ENCODE assay signal across 17 cellular contexts in genomic region chr11:76825726-76826396, GRCh38. TPM values are rescaled to one million over a fixed set of nuclear protein-coding genes. Genes with fewer than 3 reads are reported as not detected.
DNase-seq lines count a peak whose midpoint lies in the region; ATAC-seq, FAIRE-seq and TF ChIP-seq lines count a peak whose summit lies in the region.
"Had no signal": no experiment of that assay in that cellular context is flagged by ENCODE, and none has a peak within 500 bp of the region (broad histone marks: within the 10 kb centered on the region; RNA-seq: fewer than 3 reads in every experiment).

No MANE protein-coding gene starts in this region.

- H2BK12ac ChIP-seq in trophoblast cell (ENCODE audit: low read length): no peak overlapping the region

- no peak overlapping the region for H3K18ac ChIP-seq in trophoblast cell (ENCODE audit: low read length)

- TF ChIP-seq POLR2A in GM12878 (IDR thresholded peaks at IDR 0.05; ENCODE audit: low read depth, low read length) (no peak), stomach (IDR thresholded peaks at IDR 0.05) (no peak), gastroesophageal sphincter (IDR thresholded peaks at IDR 0.05) (no peak)

- POLR2A ChIA-PET in CD8-positive, alpha-beta memory T cell (lab: Charles Lee): no interaction called here
- POLR2A ChIA-PET in GM12878 (lab: Charles Lee): no interaction called here

- H3K14ac ChIP-seq in trophoblast cell (ENCODE audit: low read length): peak overlapping the region; percentile 55

- 0% methylated on average over 1 of the region's 1 CpG for WGBS in GM12878 (ENCODE audit: insufficient coverage, insufficient replicate concordance, low lambda C conversion rate, missing lambda C conversion rate)
- no CpG with 5 or more reads among the region's 1 CpG for WGBS in trophoblast cell (ENCODE audit: extremely low coverage, insufficient coverage, insufficient read length)
- WGBS in stomach, 5 donors: 71 to 97% (median 90%) methylated on average over 1 of the region's 1 CpG
- 83 to 100% methylated on average over 1 of the region's 1 CpG for WGBS in gastroesophageal sphincter (ENCODE audit: low coverage in 1 of 2), 2 donors

- RAD21 ChIA-PET in GM12878 (lab: Charles Lee; ENCODE audit: unreplicated experiment): no interaction called here

- H3K4me3 ChIP-seq in CD8-positive, alpha-beta memory T cell (ENCODE audit: low read length): no peak overlapping the region
- H3K4me3 ChIP-seq in GM12878: no peak overlapping the region
- no peak overlapping the region for H3K4me3 ChIP-seq in trophoblast cell (ENCODE audit: low read depth, low read length)
- no peak overlapping the region for H3K4me3 ChIP-seq in stomach
- no peak overlapping the region for H3K4me3 ChIP-seq in gastroesophageal sphincter

- in situ Hi-C loops in GM12878 (cut with MboI): no loop called here

- TF ChIP-seq EP300 in GM12878 (IDR thresholded peaks at IDR 0.05; ENCODE audit: borderline replicate concordance in 1 of 2, control insufficient read depth in 1 of 2, low read depth in 2 of 2, low read length in 2 of 2): no peak
- no peak for TF ChIP-seq EP300 in stomach (IDR thresholded peaks at IDR 0.05)
- TF ChIP-seq EP300 in gastroesophageal sphincter (IDR thresholded peaks at IDR 0.05): no peak

- H3K4me3 Mint-ChIP-seq in CD8-positive, alpha-beta memory T cell: no peak overlapping the region
- H3K4me3 Mint-ChIP-seq: H9 had no signal

- no peak overlapping the region for H4K12ac ChIP-seq in trophoblast cell (ENCODE audit: low read depth, low read length)

- no peak overlapping the region for H2BK5ac ChIP-seq in trophoblast cell (ENCODE audit: low read depth, low read length, poor library complexity)

- H3K9me3 Mint-ChIP-seq in CD8-positive, alpha-beta memory T cell: no peaks in the 10 kb centered on the region

- H3K36me3 ChIP-seq in CD8-positive, alpha-beta memory T cell (ENCODE audit: insufficient read depth, low read length): no peaks in the 10 kb centered on the region
- H3K36me3 ChIP-seq in GM12878 (ENCODE audit: control insufficient read depth in 2 of 2, insufficient read depth in 2 of 2, low read length in 1 of 2) (no peaks in the 10 kb centered on the region), trophoblast cell (ENCODE audit: control insufficient read depth in 1 of 2, insufficient read depth in 2 of 2, low read length in 2 of 2) (no peaks in the 10 kb centered on the region), stomach (no peaks in the 10 kb centered on the region), gastroesophageal sphincter (no peaks in the 10 kb centered on the region)
- H3K36me3 ChIP-seq: BE2C had no signal

- no peak for ATAC-seq in GM12878
- no peak for ATAC-seq in gastroesophageal sphincter

- intact Hi-C loops in GM12878 (cut with micrococcal nuclease; ENCODE audit: unreplicated experiment) (no loop called here), stomach (cut with DNase I; ENCODE audit: low total_unique reads) (no loop called here)

- H3K4me2 ChIP-seq in GM12878 (ENCODE audit: control insufficient read depth, insufficient read depth) (no peak overlapping the region), trophoblast cell (ENCODE audit: low read length) (no peak overlapping the region)

- H3K27me3 Mint-ChIP-seq in CD8-positive, alpha-beta memory T cell: peaks cover 5 to 12% of the 10 kb centered on the region in 2 donors

- no peaks in the 10 kb centered on the region for H3K4me1 ChIP-seq in CD8-positive, alpha-beta memory T cell (ENCODE audit: insufficient read depth, low read length)
- H3K4me1 ChIP-seq in GM12878 (ENCODE audit: control insufficient read depth, insufficient read depth, low read length) (no peaks in the 10 kb centered on the region), trophoblast cell (ENCODE audit: control insufficient read depth in 1 of 2, insufficient read depth in 2 of 2, low read length in 2 of 2) (peaks cover 21 to 22% of the 10 kb centered on the region in 2 experiments), stomach (peaks cover 0 to 19% (median 5%) of the 10 kb centered on the region in 4 donors), gastroesophageal sphincter (peaks cover 0 to 9% (median 3%) of the 10 kb centered on the region in 3 donors)
- H3K4me1 ChIP-seq: BE2C had no signal

- H3K9ac ChIP-seq in GM12878 (ENCODE audit: control insufficient read depth, insufficient read depth, low read length): no peak overlapping the region
- H3K9ac ChIP-seq in trophoblast cell (ENCODE audit: low read length): no peak overlapping the region

- H4K91ac ChIP-seq in trophoblast cell (ENCODE audit: low read depth, low read length): no peak overlapping the region

- H3K9me3 ChIP-seq in CD8-positive, alpha-beta memory T cell (ENCODE audit: low read length): no peaks in the 10 kb centered on the region
- H3K9me3 ChIP-seq in GM12878 (replicated peaks; ENCODE audit: control insufficient read depth, insufficient read depth, low read length) (no peaks in the 10 kb centered on the region; the same call in 2 of the 3 replicates), trophoblast cell (ENCODE audit: insufficient read depth, low read depth, low read length) (no peaks in the 10 kb centered on the region), stomach (no peaks in the 10 kb centered on the region), gastroesophageal sphincter (no peaks in the 10 kb centered on the region)
- H3K9me3 ChIP-seq: BE2C had no signal

- H3K27ac ChIP-seq in CD8-positive, alpha-beta memory T cell (ENCODE audit: low read depth, low read length): peak overlapping the region; percentile 70
- H3K27ac ChIP-seq in GM12878 (ENCODE audit: control insufficient read depth, insufficient read depth) (no peak overlapping the region), trophoblast cell (ENCODE audit: low read depth, low read length) (no peak overlapping the region), stomach (no peak overlapping the region), gastroesophageal sphincter (peak overlapping the region in 1 of 4 donors; percentile 19)

- CTCF ChIA-PET in CD8-positive, alpha-beta memory T cell (lab: Charles Lee): no interaction called here
- CTCF ChIA-PET in GM12878 (lab: Yijun Ruan, JAX): interaction anchor here (1.1 to 1.4 kb wide), 2 partner anchors 64 to 93 kb away, joined by 3 to 4 read pairs; no protein-coding TSS in a partner anchor

- no peaks in the 10 kb centered on the region for H3K27me3 ChIP-seq in CD8-positive, alpha-beta memory T cell (ENCODE audit: insufficient read depth, low read length, poor library complexity, severe bottlenecking)
- H3K27me3 ChIP-seq in GM12878 (replicated peaks in 1 of 2; ENCODE audit: control insufficient read depth in 2 of 2, insufficient read depth in 2 of 2, low read length in 1 of 2): no peaks in the 10 kb centered on the region
- no peaks in the 10 kb centered on the region for H3K27me3 ChIP-seq in trophoblast cell (ENCODE audit: insufficient read depth, low read length)
- H3K27me3 ChIP-seq in stomach: peaks cover 0 to 6% (median 0%) of the 10 kb centered on the region in 3 donors
- H3K27me3 ChIP-seq in gastroesophageal sphincter: no peaks in the 10 kb centered on the region
- H3K27me3 ChIP-seq: BE2C had no signal

- no peak for FAIRE-seq in GM12878 (lab: Jason Lieb, UNC)

- no peaks in the 10 kb centered on the region for H3K79me2 ChIP-seq in GM12878 (ENCODE audit: control insufficient read depth, insufficient read depth, low read length)
- peaks cover 3% of the 10 kb centered on the region for H3K79me2 ChIP-seq in trophoblast cell (ENCODE audit: control insufficient read depth, insufficient read depth, low read length, poor library complexity)

- DNase-seq in CD8-positive, alpha-beta memory T cell: no peak
- DNase-seq in NCI-H82 (lab: John Stamatoyannopoulos, UW) (peak; percentile 21), GM12878 (ENCODE audit: low read depth, low spot score) (no peak), trophoblast cell (no peak), stomach (no peak), islet precursor cell (no peak)
- DNase-seq: amygdala; BE2C; DMS 273 treated with DMSO at 0.1 percent for 48 hours; GF-D8; H9; mesendoderm; NCI-H187 treated with DMSO at 0.1 percent for 48 hours; NCI-H510A; stimulated activated CD4-positive, alpha-beta T cell treated with anti-CD3 and anti-CD28 coated beads, Interleukin-1b, Interleukin-23, amount 100 ng/mL, for 48 hours had no signal

- no peak overlapping the region for H2AK5ac ChIP-seq in trophoblast cell (ENCODE audit: low read length)

- no peaks in the 10 kb centered on the region for H3K36me3 Mint-ChIP-seq in CD8-positive, alpha-beta memory T cell

- no TSS peak for BruUV-seq in GM12878 (replicated peaks; lab: Mats Ljungman, UMichigan)

- H3K4me1 Mint-ChIP-seq in CD8-positive, alpha-beta memory T cell: peaks cover 0 to 4% (median 2%) of the 10 kb centered on the region in 3 donors

- H3K79me1 ChIP-seq in trophoblast cell (ENCODE audit: low read length): peaks cover 15% of the 10 kb centered on the region

- SMC1A ChIA-PET in GM12878 (lab: Charles Lee; ENCODE audit: uncharacterized antibody, unreplicated experiment): interaction anchor here (1.3 kb wide), 1 partner anchor 9 kb away, joined by 3 read pairs; no protein-coding TSS in a partner anchor

- H3K23ac ChIP-seq in trophoblast cell (ENCODE audit: low read length): no peak overlapping the region

- peak overlapping the region in 1 of 8 donors; percentile 36 for H3K27ac Mint-ChIP-seq in CD8-positive, alpha-beta memory T cell
- H3K27ac Mint-ChIP-seq: activated T-helper 2 cell treated with anti-CD3 and anti-CD28 coated beads, Interferon-gamma antibody, Interleukin-2, Interleukin-4, amounts not matched to agents 10 μg/mL and 5 μg/mL and 100 μg/mL, durations not matched to agents 14 hours and 24 hours and 36 hours; H9 had no signal

- TF ChIP-seq RAD21 in GM12878 (IDR thresholded peaks at IDR 0.05; ENCODE audit: insufficient read depth, low read depth, low read length): no peak

- H2AFZ ChIP-seq in GM12878 (ENCODE audit: control insufficient read depth, low read depth, low read length): no peak overlapping the region
- H2AFZ ChIP-seq in trophoblast cell (ENCODE audit: insufficient read depth, low read length, poor library complexity): peak overlapping the region; percentile 57

- no peak overlapping the region for H2BK120ac ChIP-seq in trophoblast cell (ENCODE audit: insufficient read depth, low read length, poor library complexity)

- peak overlapping the region; percentile 70 for H4K8ac ChIP-seq in trophoblast cell (ENCODE audit: low read depth, low read length)

- TF ChIP-seq CTCF in GM12878 (IDR thresholded peaks at IDR 0.05 in 2 of 3, conservative IDR thresholded peaks at IDR 0.05 in 1 of 3; ENCODE audit: control insufficient read depth in 2 of 3, extremely low read depth in 1 of 3, insufficient read depth in 1 of 3, low read depth in 3 of 3, low read length in 3 of 3): no peak
- TF ChIP-seq CTCF in stomach (IDR thresholded peaks at IDR 0.05): no peak
- TF ChIP-seq CTCF in gastroesophageal sphincter (IDR thresholded peaks at IDR 0.05): no peak

- no peaks in the 10 kb centered on the region for H4K20me1 ChIP-seq in GM12878 (ENCODE audit: control insufficient read depth, insufficient read depth)

- no peak overlapping the region for H3K4ac ChIP-seq in trophoblast cell (ENCODE audit: low read depth, low read length)

RNA-seq across cellular contexts. Expression of gene ACER3, which starts 34.9 kb away (rescaled TPM):
- total RNA-seq in CD8-positive, alpha-beta memory T cell: 10 to 100 TPM; 16.1 to 19.1 TPM
- polyA plus RNA-seq in CD8-positive, alpha-beta memory T cell: 5.3 TPM
- total RNA-seq in GM12878 (2013; cell fraction: nucleolus; rRNA removed): 15.1 and 17.6 TPM in 2 replicates
- total RNA-seq in GM12878 (2014; rRNA removed): 5.5 and 7.6 TPM in 2 replicates
- total RNA-seq in GM12878 (2014; rRNA removed; fragmentation: Illumina TruSeq; extraction: Trizol): 8.5 and 8.9 TPM in 2 replicates
- 11.1 and 13.9 TPM in 2 replicates for total RNA-seq in GM12878 (2021)
- polyA plus RNA-seq in GM12878 (2011; ENCODE audit: low read depth): 1.5 TPM
- 13.4 and 15.3 TPM in 2 replicates for polyA plus RNA-seq in GM12878 (2011; rRNA removed)
- polyA plus RNA-seq in GM12878 (2011; cell fraction: cytosol; rRNA removed): 3.7 and 4.8 TPM in 2 replicates
- polyA plus RNA-seq in GM12878 (2011; cell fraction: nucleus; rRNA removed): 5.4 and 6.0 TPM in 2 replicates
- polyA plus RNA-seq in GM12878 (2012): 2.1 and 3.3 TPM in 2 replicates
- polyA plus RNA-seq in GM12878 (2014; fragmentation: Illumina TruSeq; extraction: Trizol): 11.0 and 13.8 TPM in 2 replicates
- polyA plus RNA-seq in GM12878 (2014; fragmentation: Nextera tagmentation; extraction: Ambion mirVana): 1 to 10 TPM; 2.8 to 3.6 TPM
- polyA plus RNA-seq in GM12878 (2014; rRNA removed): 9.5 and 9.8 TPM in 2 replicates
- polyA plus RNA-seq in GM12878 (2016; fragmentation: Nextera tagmentation; extraction: Ambion mirVana): 10 to 100 TPM; 14.5 to 17.4 TPM
- polyA minus RNA-seq in GM12878 (2011; rRNA and poly(A)+ RNA removed): 5.7 and 13.0 TPM in 2 replicates
- 2.1 and 2.5 TPM in 2 replicates for polyA minus RNA-seq in GM12878 (2011; cell fraction: cytosol; rRNA and poly(A)+ RNA removed)
- 4.0 and 6.2 TPM in 2 replicates for polyA minus RNA-seq in GM12878 (2011; cell fraction: nucleus; rRNA and poly(A)+ RNA removed)
- 15.8 and 15.9 TPM in 2 replicates for polyA plus RNA-seq in trophoblast cell (2013)
- 10 to 100 TPM in 3 of 5 donors, 1 to 10 TPM in 2; 4.7 to 25.9 (median 20.4) TPM for total RNA-seq in stomach
- 1 to 10 TPM; 2.1 to 7.9 (median 3.0) TPM for polyA plus RNA-seq in stomach
- total RNA-seq in gastroesophageal sphincter: 10 to 100 TPM in 3 of 4 donors, 1 to 10 TPM in 1; 9.3 to 25.7 (median 14.2) TPM

RNA-seq across cellular contexts. Expression of gene TSKU, which starts 42.7 kb away (rescaled TPM):
- total RNA-seq in CD8-positive, alpha-beta memory T cell: under 1 TPM; 0.11 to 0.13 TPM
- polyA plus RNA-seq in CD8-positive, alpha-beta memory T cell: not detected
- total RNA-seq in GM12878 (2013; cell fraction: nucleolus; rRNA removed): 0.40 and 0.49 TPM in 2 replicates
- total RNA-seq in GM12878 (2014; rRNA removed) (1.0 and 1.1 TPM in 2 replicates), GM12878 (2014; rRNA removed; fragmentation: Illumina TruSeq; extraction: Trizol) (0.41 and 0.67 TPM in 2 replicates), GM12878 (2021) (1.2 and 1.5 TPM in 2 replicates), stomach (100 to 1,000 TPM in 1 of 5 donors, 10 to 100 TPM in 4; 11.1 to 114 (median 20.4) TPM), gastroesophageal sphincter (10 to 100 TPM; 23.5 to 53.7 (median 38.2) TPM)
- polyA plus RNA-seq in GM12878 (2011; ENCODE audit: low read depth): not detected
- polyA plus RNA-seq in GM12878 (2011; rRNA removed) (0.01 and 0.04 TPM in 2 replicates), GM12878 (2014; fragmentation: Illumina TruSeq; extraction: Trizol) (0.25 and 0.57 TPM in 2 replicates), GM12878 (2014; fragmentation: Nextera tagmentation; extraction: Ambion mirVana) (under 1 TPM; 0.13 to 0.16 TPM), GM12878 (2014; rRNA removed) (1.4 and 1.6 TPM in 2 replicates), GM12878 (2016; fragmentation: Nextera tagmentation; extraction: Ambion mirVana) (under 1 TPM; 0.21 to 0.71 TPM), stomach (10 to 100 TPM; 18.6 to 20.9 (median 18.9) TPM)
- 0.08 and 0.18 TPM in 2 replicates for polyA plus RNA-seq in GM12878 (2011; cell fraction: cytosol; rRNA removed)
- polyA plus RNA-seq in GM12878 (2011; cell fraction: nucleus; rRNA removed): 0.03 and 0.10 TPM in 2 replicates
- 0.30 and 0.72 TPM in 2 replicates for polyA plus RNA-seq in GM12878 (2012)
- polyA minus RNA-seq in GM12878 (2011; rRNA and poly(A)+ RNA removed): not detected in 2 replicates
- polyA minus RNA-seq in GM12878 (2011; cell fraction: cytosol; rRNA and poly(A)+ RNA removed): 1.6 and 2.0 TPM in 2 replicates
- 0.38 TPM in 1 of 2 replicates, not detected in the other for polyA minus RNA-seq in GM12878 (2011; cell fraction: nucleus; rRNA and poly(A)+ RNA removed)
- polyA plus RNA-seq in trophoblast cell (2013): 34.0 and 35.3 TPM in 2 replicates

Comparison
In these comparisons a context has a peak if more than half of its experiments do, and no peak if none do; other contexts are left out.
1. RNA of gene TSKU, which starts 42.7 kb away (total RNA-seq): 23.5 to 53.7 TPM in gastroesophageal sphincter and 11.1 to 114 TPM in stomach; 0.40 to 1.5 TPM in GM12878 and 0.11 to 0.13 TPM in CD8-positive, alpha-beta memory T cell; every median in the first group is over 4 times any median in the second.